ENCODE assay signal across 8 cellular contexts in the genomic region with DNA sequence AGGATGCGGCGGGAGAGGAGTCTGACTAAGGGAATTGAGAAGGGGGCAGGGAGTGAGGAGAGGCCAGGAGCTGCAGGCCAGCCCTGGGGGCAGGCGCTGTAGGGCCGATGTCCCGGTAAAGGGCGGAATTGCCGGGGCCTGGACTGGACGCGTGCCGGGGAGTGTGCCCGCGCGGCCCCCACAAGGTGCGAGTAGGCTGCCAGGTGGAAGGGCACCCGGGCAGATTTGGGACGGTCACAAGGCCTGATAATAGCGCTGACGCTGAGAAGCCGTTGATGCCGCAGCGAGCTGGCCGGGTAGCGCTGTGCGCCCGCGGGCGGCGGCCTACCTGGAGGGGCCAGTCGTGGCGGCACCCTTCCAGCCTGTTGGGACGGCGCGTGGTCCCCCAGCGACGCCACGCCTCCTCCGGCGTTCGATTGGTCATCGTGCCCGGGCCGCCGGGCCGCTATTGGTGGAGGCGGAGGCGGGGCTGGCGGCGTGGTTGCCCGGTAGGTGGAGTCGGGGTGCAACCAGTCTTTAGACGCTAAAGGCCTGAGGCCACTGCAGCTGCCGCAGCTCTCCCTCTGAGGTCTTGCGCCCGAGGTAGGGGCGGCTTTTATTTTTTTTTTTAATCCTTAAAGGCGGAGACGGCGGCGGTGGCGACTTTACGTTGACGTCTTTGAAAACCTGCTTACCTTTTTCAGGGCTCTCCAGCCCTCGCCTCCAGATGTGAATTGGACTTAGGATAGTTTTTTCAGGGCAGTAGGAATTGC. TPM values are rescaled to one million over a fixed set of nuclear protein-coding genes. Genes with fewer than 3 reads are reported as not detected.
DNase-seq lines count a peak whose midpoint lies in the region; ATAC-seq and FAIRE-seq lines count a peak whose summit lies in the region.

No MANE protein-coding gene starts in this region.

- peak overlapping the region; percentile 97 for H3K27ac ChIP-seq in urinary bladder (ENCODE audit: low read depth)

- peak; percentile 94 for FAIRE-seq in G401.6 (lab: Jason Lieb, UNC)

- peak overlapping the region; percentile 99 for H3K27ac Mint-ChIP-seq in activated naive CD4-positive, alpha-beta T cell treated with anti-CD3 and anti-CD28 coated beads, Interleukin-2, amount 10 ng/mL, durations not matched to agents 7 days and 5 days

- CTCF ChIA-PET in activated naive CD4-positive, alpha-beta T cell treated with anti-CD3 and anti-CD28 coated beads, Interleukin-2, amount 10 ng/mL, durations not matched to agents 7 days and 5 days (lab: Charles Lee) = interaction anchor here (0.6 to 3.0 kb wide), 4 partner anchors 15 to 96 kb away, joined by 3 to 7 read pairs (median 4); a partner anchor contains a TSS

- intact Hi-C loops in Right ventricle myocardium inferior (cut with DNase I) = loop anchor here (1.0 to 5.0 kb wide), 2 partner anchors 22 to 192 kb away; a partner anchor contains a TSS
- intact Hi-C loops in posterior vena cava (cut with DNase I) = loop anchor here (10.0 kb wide), 2 partner anchors 179 to 1279 kb away; no protein-coding TSS in a partner anchor

- H3K4me1 Mint-ChIP-seq in activated naive CD4-positive, alpha-beta T cell treated with anti-CD3 and anti-CD28 coated beads, Interleukin-2, amount 10 ng/mL, durations not matched to agents 7 days and 5 days = peaks cover 49% of the 10 kb centered on the region

- DNase-seq in HCEC 1CT (peak; percentile 89), NCI-H460 (ENCODE audit: extremely low read depth, low read depth) (peak; percentile 87), Right ventricle myocardium inferior (ENCODE audit: missing footprints) (peak; percentile 99), posterior vena cava (ENCODE audit: low spot score) (peak; percentile 99), HUDEP-2 (lab: John Stamatoyannopoulos, UW; ENCODE audit: unreplicated experiment in 76 of 76) (no peak)
- DNase-seq in activated naive CD4-positive, alpha-beta T cell treated with anti-CD3 and anti-CD28 coated beads, Interleukin-2, amount 10 ng/mL, durations not matched to agents 7 days and 5 days = peak; percentile 97

- ATAC-seq in Right ventricle myocardium inferior = peak; percentile 97

- no peaks in the 10 kb centered on the region for H3K4me1 ChIP-seq in urinary bladder (ENCODE audit: insufficient read depth)

- H3K36me3 Mint-ChIP-seq in activated naive CD4-positive, alpha-beta T cell treated with anti-CD3 and anti-CD28 coated beads, Interleukin-2, amount 10 ng/mL, durations not matched to agents 7 days and 5 days = peaks cover 25% of the 10 kb centered on the region

- H3K27me3 Mint-ChIP-seq in activated naive CD4-positive, alpha-beta T cell treated with anti-CD3 and anti-CD28 coated beads, Interleukin-2, amount 10 ng/mL, durations not matched to agents 7 days and 5 days = no peaks in the 10 kb centered on the region

- H3K4me3 ChIP-seq in urinary bladder (ENCODE audit: low read depth, low read length) = peak overlapping the region; percentile 71

- H3K4me3 Mint-ChIP-seq in activated naive CD4-positive, alpha-beta T cell treated with anti-CD3 and anti-CD28 coated beads, Interleukin-2, amount 10 ng/mL, durations not matched to agents 7 days and 5 days = peak overlapping the region; percentile 99

- no peaks in the 10 kb centered on the region for H3K36me3 ChIP-seq in urinary bladder (ENCODE audit: insufficient read depth)

- H3K9me3 Mint-ChIP-seq in activated naive CD4-positive, alpha-beta T cell treated with anti-CD3 and anti-CD28 coated beads, Interleukin-2, amount 10 ng/mL, durations not matched to agents 7 days and 5 days = no peaks in the 10 kb centered on the region

- under 1% methylated on average over 63 of the region's 63 CpGs for WGBS in urinary bladder

RNA-seq across cellular contexts. Expression of a gene that starts 0.9 kb away (rescaled TPM):
- total RNA-seq in NCI-H460 (2014; rRNA removed; shearing (Covaris generic)) = 20.9 and 21.1 TPM in 2 replicates
- 18.4 and 21.3 TPM in 2 replicates for polyA plus RNA-seq in NCI-H460 (2014; cell fraction: nucleus; rRNA removed)
- total RNA-seq in Right ventricle myocardium inferior (14.7 TPM), posterior vena cava (10 to 100 TPM; 14.3 to 14.9 TPM), urinary bladder (10.7 TPM)
- polyA plus RNA-seq in urinary bladder = 38.6 TPM

RNA-seq across cellular contexts. Expression of a gene that starts 22.4 kb away (rescaled TPM):
- 2,368 and 2,571 TPM in 2 replicates for total RNA-seq in NCI-H460 (2014; rRNA removed; shearing (Covaris generic))
- polyA plus RNA-seq in NCI-H460 (2014; cell fraction: nucleus; rRNA removed) = 1,238 and 1,350 TPM in 2 replicates
- total RNA-seq in Right ventricle myocardium inferior (472 TPM), posterior vena cava (100 to 1,000 TPM; 674 to 783 TPM), urinary bladder (970 TPM)
- 1,326 TPM for polyA plus RNA-seq in urinary bladder

RNA-seq across cellular contexts. Expression of a gene that starts 54.6 kb away (rescaled TPM):
- total RNA-seq in NCI-H460 (2014; rRNA removed; shearing (Covaris generic)) = not detected in 2 replicates
- not detected in 2 replicates for polyA plus RNA-seq in NCI-H460 (2014; cell fraction: nucleus; rRNA removed)
- total RNA-seq in Right ventricle myocardium inferior = not detected
- not detected for total RNA-seq in posterior vena cava
- not detected for total RNA-seq in urinary bladder
- polyA plus RNA-seq in urinary bladder = not detected

Comparison
In these comparisons a context has a peak if more than half of its experiments do, and no peak if none do; other contexts are left out.
1. DNase-seq: peak in HCEC 1CT (single experiment), NCI-H460 (single experiment), activated naive CD4-positive, alpha-beta T cell treated with anti-CD3 and anti-CD28 coated beads, Interleukin-2, amount 10 ng/mL, durations not matched to agents 7 days and 5 days (single experiment), Right ventricle myocardium inferior (single experiment) and posterior vena cava (single experiment); none in HUDEP-2 (0 of 76).